ENCODE assay signal across 1 cellular context in genomic region chr9:115650768-115651167, GRCh38.
TF ChIP-seq lines count a peak whose summit lies in the region.

No MANE protein-coding gene starts in this region.

TF ChIP-seq in SK-N-SH, 30 proteins besides CTCF, POLR2A, EP300 and RAD21 (continued from another document):
- TF ChIP-seq PBX3 (IDR thresholded peaks at IDR 0.05) (peak; percentile 56), EZH2phosphoT487 (IDR thresholded peaks at IDR 0.05; ENCODE audit: borderline replicate concordance, low read depth) (no peak), ELF1 (IDR thresholded peaks at IDR 0.05) (no peak), YY1 (IDR thresholded peaks at IDR 0.05; ENCODE audit: low read depth) (no peak), NFIC (IDR thresholded peaks at IDR 0.05; ENCODE audit: borderline replicate concordance) (peak; percentile 64; the same call in 1 of the 2 replicates)
